In the genomic region with DNA sequence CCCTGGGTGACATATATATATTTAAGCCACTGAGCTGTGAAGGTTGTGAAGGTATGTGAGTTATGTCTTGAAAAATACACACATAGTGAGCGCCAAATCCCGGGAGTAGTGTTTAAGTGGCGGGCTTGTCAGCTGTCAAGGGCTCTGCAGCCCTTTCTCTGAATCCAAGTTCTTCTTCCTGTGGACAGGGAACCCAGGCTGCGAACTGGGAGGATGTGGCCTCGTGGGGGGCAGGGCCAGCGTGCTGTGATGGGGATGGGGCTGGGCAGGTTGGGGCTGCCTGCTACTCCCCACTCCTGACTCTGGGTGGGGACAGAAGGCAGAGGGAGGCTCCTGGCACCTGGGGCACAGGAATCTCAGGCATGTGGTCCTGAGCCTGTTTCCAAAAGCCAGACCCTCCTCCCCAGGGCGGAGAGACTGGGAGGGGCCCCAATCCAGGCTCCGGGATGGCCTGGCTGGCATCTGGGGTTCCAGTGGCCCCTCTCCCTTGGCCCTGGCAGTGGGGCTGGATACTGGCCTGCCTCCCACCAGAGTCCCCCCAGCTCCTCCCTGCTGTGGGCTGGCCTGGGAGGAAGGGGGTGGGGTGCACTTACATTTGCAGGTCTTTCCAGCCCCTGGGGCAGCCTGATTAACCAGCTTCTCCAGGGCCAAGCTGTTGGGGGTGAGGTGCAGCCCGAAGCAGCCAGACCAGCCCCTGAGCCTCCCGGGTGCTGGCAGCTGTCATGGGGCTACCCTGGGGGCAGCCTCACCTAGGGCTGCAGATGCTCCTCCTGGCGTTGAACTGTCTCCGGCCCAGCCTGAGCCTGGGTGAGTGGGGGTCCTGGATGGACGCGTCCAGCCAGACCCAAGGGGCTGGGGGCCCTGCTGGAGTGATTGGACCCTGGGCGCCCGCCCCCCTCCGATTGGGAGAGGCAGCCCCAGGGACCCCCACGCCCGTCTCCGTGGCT, we compare ENCODE assay signal across 9 cellular contexts. TPM values are rescaled to one million over a fixed set of nuclear protein-coding genes. Genes with fewer than 3 reads are reported as not detected.
DNase-seq lines count a peak whose midpoint lies in the region; ATAC-seq and TF ChIP-seq lines count a peak whose summit lies in the region.
"Had no signal": no experiment of that assay in that cellular context is flagged by ENCODE, and none has a peak within 500 bp of the region (broad histone marks: within the 10 kb centered on the region; RNA-seq: fewer than 3 reads in every experiment).

Gene UPK3B, plus strand, starts transcription at position 622 of the 947 bp plus-strand sequence. Its CDS starts 101 bp downstream, at position 723.

- no peak for TF ChIP-seq POLR2A in testis (IDR thresholded peaks at IDR 0.05)

- H4K20me1 ChIP-seq in mammary epithelial cell (ENCODE audit: insufficient read depth, low read length), result no peaks in the 10 kb centered on the region

- in situ Hi-C loops in mammary epithelial cell (cut with MboI; ENCODE audit: low sequenced_read_pairs in 2 of 2) (no loop called here), Panc1 (cut with HindIII; ENCODE audit: low pct_unique_long_range_greater_than_20kb, low sequenced_read_pairs) (no loop called here)

- CTCF ChIA-PET in mammary epithelial cell (lab: Charles Lee; ENCODE audit: low non-redundant PET) (no interaction called here), MCF 10A (lab: Yijun Ruan, JAX) (no interaction called here), Panc1 (lab: Charles Lee) (no interaction called here)

- H3K4me2 ChIP-seq in mammary epithelial cell (ENCODE audit: insufficient read depth, low read depth, low read length), result no peak within 1 kb of the TSS

- H3K4me3 Mint-ChIP-seq in MCF 10A (ENCODE audit: unreplicated experiment), result no peak within 1 kb of the TSS

- ATAC-seq in Panc1 (peak; percentile 2; the same call in 1 of the 2 replicates), GM19035 (IDR thresholded peaks at IDR 0.05; ENCODE audit: unreplicated experiment) (no peak)

- H3K9me3 ChIP-seq in mammary epithelial cell (replicated peaks; ENCODE audit: insufficient read depth, low read length), result no peaks in the 10 kb centered on the region
- no peaks in the 10 kb centered on the region for H3K9me3 ChIP-seq in Panc1 (ENCODE audit: control insufficient read depth, insufficient read depth, low read depth, low read length)
- H3K9me3 ChIP-seq in iPS DF 6.9 (ENCODE audit: control insufficient read depth, insufficient read depth, low read length), result no peaks in the 10 kb centered on the region
- no peaks in the 10 kb centered on the region for H3K9me3 ChIP-seq in testis

- dilution Hi-C loops in mammary epithelial cell (cut with HindIII; ENCODE audit: low sequenced_read_pairs), result no loop called here

- H3K36me3 ChIP-seq in mammary epithelial cell (ENCODE audit: insufficient read depth, low read length), result no peaks in the 10 kb centered on the region
- H3K36me3 ChIP-seq in Panc1 (ENCODE audit: control insufficient read depth, insufficient read depth, low read length), result no peaks in the 10 kb centered on the region
- H3K36me3 ChIP-seq in iPS DF 6.9 (ENCODE audit: control insufficient read depth, insufficient read depth, low read length), result peaks cover 4% of the 10 kb centered on the region; the same call in 1 of the 2 replicates
- H3K36me3 ChIP-seq in testis (ENCODE audit: low read depth, missing control alignments), result no peaks in the 10 kb centered on the region

- WGBS in mammary epithelial cell (ENCODE audit: low coverage, missing lambda C conversion rate), result 33% methylated on average over 6 of the region's 20 CpGs
- no CpG with 5 or more reads among the region's 20 CpGs for WGBS in iPS DF 6.9 (ENCODE audit: insufficient coverage, insufficient read length)
- 59 to 61% methylated on average over 3 to 19 of the region's 20 CpGs for WGBS in testis, 2 donors

- peaks cover 19% of the 10 kb centered on the region for H3K36me3 Mint-ChIP-seq in MCF 10A (ENCODE audit: insufficient read depth, unreplicated experiment)

- H3K9me3 Mint-ChIP-seq in MCF 10A (ENCODE audit: unreplicated experiment), result no peaks in the 10 kb centered on the region

- no peak within 1 kb of the TSS for H3K27ac Mint-ChIP-seq in MCF 10A (ENCODE audit: low read depth, unreplicated experiment)

- H3K27me3 ChIP-seq in mammary epithelial cell (ENCODE audit: insufficient read depth, low read length), result no peaks in the 10 kb centered on the region
- no peaks in the 10 kb centered on the region for H3K27me3 ChIP-seq in Panc1 (ENCODE audit: control insufficient read depth, insufficient read depth, low read length)
- no peaks in the 10 kb centered on the region for H3K27me3 ChIP-seq in iPS DF 6.9 (ENCODE audit: control insufficient read depth, insufficient read depth, low read length)
- no peaks in the 10 kb centered on the region for H3K27me3 ChIP-seq in testis

- POLR2A ChIA-PET in MCF 10A (lab: Yijun Ruan, JAX) (interaction anchor here (1.0 kb wide), 2 partner anchors 87 to 495 kb away, joined by 3 read pairs; no protein-coding TSS in a partner anchor), Panc1 (lab: Charles Lee) (no interaction called here)

- H3K79me2 ChIP-seq in mammary epithelial cell (ENCODE audit: insufficient read depth, low read length), result no peaks in the 10 kb centered on the region

- no TSS peak for BruUV-seq in mammary epithelial cell (replicated peaks; lab: Mats Ljungman, UMichigan)
- no TSS peak for BruUV-seq in MCF 10A (replicated peaks; lab: Mats Ljungman, UMichigan)
- no TSS peak for BruUV-seq in Panc1 (replicated peaks; lab: Mats Ljungman, UMichigan)

- peak within 1 kb of the TSS; percentile 17 for H2AFZ ChIP-seq in mammary epithelial cell (ENCODE audit: low read depth, low read length)

- H3K4me1 ChIP-seq in mammary epithelial cell (ENCODE audit: insufficient read depth, low read length), result peaks cover 10% of the 10 kb centered on the region
- H3K4me1 ChIP-seq in Panc1 (ENCODE audit: control insufficient read depth, insufficient read depth, low read length), result peaks cover 25% of the 10 kb centered on the region
- peaks cover 2% of the 10 kb centered on the region; the same call in 1 of the 2 replicates for H3K4me1 ChIP-seq in iPS DF 6.9 (ENCODE audit: control insufficient read depth, insufficient read depth, low read length)
- peaks cover 14% of the 10 kb centered on the region for H3K4me1 ChIP-seq in testis

- DNase-seq in mammary epithelial cell (peak; percentile 15), MCF 10A (ENCODE audit: unreplicated experiment) (no peak), Panc1 (ENCODE audit: low read depth, low spot score) (no peak), iPS DF 6.9 (ENCODE audit: low read depth, low spot score) (peak; percentile 39), testis (no peak), NCI-H1436 treated with DMSO at 0.1 percent for 48 hours (lab: John Stamatoyannopoulos, UW) (no peak), NCI-H345 treated with DMSO at 0.1 percent for 48 hours (lab: John Stamatoyannopoulos, UW; ENCODE audit: unreplicated experiment) (no peak)
- DNase-seq: OCI-M1 had no signal

- intact Hi-C loops in mammary epithelial cell (cut with micrococcal nuclease), result no loop called here
- intact Hi-C loops in MCF 10A (cut with micrococcal nuclease), result no loop called here
- intact Hi-C loops in Panc1 (cut with micrococcal nuclease; ENCODE audit: unreplicated experiment), result no loop called here
- intact Hi-C loops in testis (cut with DNase I; ENCODE audit: low total_unique reads), result no loop called here

- no peaks in the 10 kb centered on the region for H3K4me1 Mint-ChIP-seq in MCF 10A (ENCODE audit: insufficient read depth, unreplicated experiment)

- TF ChIP-seq CTCF in mammary epithelial cell (conservative IDR thresholded peaks at IDR 0.05 in 1 of 2, IDR thresholded peaks at IDR 0.05 in 1 of 2; ENCODE audit: extremely low read depth in 1 of 2, insufficient read depth in 1 of 2, low read depth in 1 of 2, low read length in 2 of 2) (no peak), MCF 10A (IDR thresholded peaks at IDR 0.05; ENCODE audit: unreplicated experiment) (no peak), Panc1 (IDR thresholded peaks at IDR 0.05) (no peak), testis (IDR thresholded peaks at IDR 0.05) (no peak)

- no peaks in the 10 kb centered on the region for H3K27me3 Mint-ChIP-seq in MCF 10A (ENCODE audit: insufficient read depth, unreplicated experiment)

- H3K4me3 ChIP-seq in mammary epithelial cell (replicated peaks in 1 of 3; ENCODE audit: insufficient read depth in 1 of 3, low read depth in 2 of 3, low read length in 3 of 3), result no peak within 1 kb of the TSS
- H3K4me3 ChIP-seq in Panc1 (ENCODE audit: low read depth in 2 of 2, low read length in 2 of 2), result peak within 1 kb of the TSS in 1 of 2 experiments; percentile 44; a peak in 3 of 4 replicates
- no peak within 1 kb of the TSS for H3K4me3 ChIP-seq in iPS DF 6.9 (ENCODE audit: low read length)
- H3K4me3 ChIP-seq in testis, result no peak within 1 kb of the TSS

- no peak within 1 kb of the TSS for H3K27ac ChIP-seq in mammary epithelial cell (ENCODE audit: insufficient read depth, low read depth, low read length)
- peak within 1 kb of the TSS; percentile 8 for H3K27ac ChIP-seq in Panc1 (ENCODE audit: low read length)
- no peak within 1 kb of the TSS for H3K27ac ChIP-seq in iPS DF 6.9 (ENCODE audit: low read length)
- no peak within 1 kb of the TSS for H3K27ac ChIP-seq in testis

- H3K9ac ChIP-seq in mammary epithelial cell (ENCODE audit: insufficient read depth, low read length), result no peak within 1 kb of the TSS

RNA-seq across cellular contexts. Expression of gene UPK3B, which starts in this region (rescaled TPM):
- 1 to 10 TPM in 1 of 2 donors, under 1 TPM in 1; 0.67 to 3.9 TPM for total RNA-seq in mammary epithelial cell
- polyA plus RNA-seq in mammary epithelial cell, result 0.02 TPM
- polyA minus RNA-seq in mammary epithelial cell, result not detected
- total RNA-seq in MCF 10A (2022), result 1.0 and 1.1 TPM in 2 replicates
- 9.8 TPM for total RNA-seq in Panc1 (2021; ENCODE audit: unreplicated experiment)
- polyA plus RNA-seq in Panc1 (2012; ENCODE audit: insufficient read length), result 23.7 TPM
- total RNA-seq in testis, result 10 to 100 TPM; 19.1 to 27.1 TPM
- 66.8 TPM for polyA plus RNA-seq in testis (ENCODE audit: insufficient read depth, low read depth, low replicate concordance)

Comparison
In these comparisons a context has a peak if more than half of its experiments do, and no peak if none do; other contexts are left out.
1. RNA of gene UPK3B (polyA plus RNA-seq): 66.8 TPM in testis (single experiment); 0.02 TPM in mammary epithelial cell (single experiment); every median in the first group is over 10 times any median in the second.
2. DNase-seq: peak in mammary epithelial cell (single experiment) and iPS DF 6.9 (single experiment); none in MCF 10A (single experiment), Panc1 (single experiment), testis (single experiment), NCI-H1436 treated with DMSO at 0.1 percent for 48 hours (single experiment) and NCI-H345 treated with DMSO at 0.1 percent for 48 hours (single experiment).